1 cellular context compared by ENCODE assay signal in the genomic region with DNA sequence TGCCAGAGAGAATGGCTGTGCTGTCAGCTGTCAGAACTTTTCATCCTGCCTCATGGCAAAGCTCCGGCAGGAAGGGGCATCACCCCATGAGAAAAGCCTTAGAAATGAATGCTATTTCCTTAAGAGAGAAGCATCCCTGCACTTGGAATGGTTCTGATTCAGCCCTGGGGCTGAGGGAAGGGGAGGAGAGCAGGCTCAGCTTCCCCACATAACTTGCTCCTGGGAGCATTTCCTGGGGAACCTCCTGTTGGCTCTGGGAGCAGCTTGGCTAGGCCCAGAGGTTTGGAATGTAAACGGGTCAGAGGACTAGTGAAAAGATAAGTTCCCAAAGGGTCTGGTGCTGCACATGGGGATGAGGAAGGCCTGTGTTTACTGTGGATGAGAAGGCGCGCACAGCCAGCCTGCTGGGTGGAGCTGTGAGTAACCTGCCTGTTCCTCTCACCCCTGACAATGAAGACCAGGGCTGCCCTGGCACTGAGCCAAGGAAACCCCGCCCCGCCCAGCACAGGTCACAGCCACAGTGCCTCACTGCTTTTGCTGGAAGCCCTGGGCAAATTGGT.
TF ChIP-seq lines count a peak whose summit lies in the region.

No MANE protein-coding gene starts in this region.

TF ChIP-seq in GM12878, 131 proteins besides CTCF, POLR2A, EP300 and RAD21 (continued from another document):
- no peak for TF ChIP-seq MLLT1 (IDR thresholded peaks at IDR 0.05)
- TF ChIP-seq KAT2A (conservative IDR thresholded peaks at IDR 0.05; ENCODE audit: control insufficient read depth, low read depth, low read length): no peak
- TF ChIP-seq BMI1 (IDR thresholded peaks at IDR 0.05; ENCODE audit: borderline replicate concordance): no peak
- no peak for TF ChIP-seq ZBTB40 (IDR thresholded peaks at IDR 0.05; ENCODE audit: borderline replicate concordance)
- no peak for TF ChIP-seq ZNF384 (IDR thresholded peaks at IDR 0.05; ENCODE audit: borderline replicate concordance, low read depth, low read length)
- TF ChIP-seq PAX5 (IDR thresholded peaks at IDR 0.05; ENCODE audit: borderline replicate concordance, low read depth, low read length): no peak
- no peak for TF ChIP-seq RCOR1 (conservative IDR thresholded peaks at IDR 0.05; ENCODE audit: low read depth, low read length)
- no peak for TF ChIP-seq RELB (IDR thresholded peaks at IDR 0.05; ENCODE audit: low read depth)
- no peak for TF ChIP-seq TCF12 (IDR thresholded peaks at IDR 0.05; ENCODE audit: low read depth, low read length)
- no peak for TF ChIP-seq RAD51 (IDR thresholded peaks at IDR 0.05)
- TF ChIP-seq SMAD1 (IDR thresholded peaks at IDR 0.05; ENCODE audit: low read depth, partially characterized antibody): peak; percentile 75
- TF ChIP-seq BHLHE40 (IDR thresholded peaks at IDR 0.05; ENCODE audit: borderline replicate concordance in 1 of 2, low read depth in 2 of 2, low read length in 1 of 2): peak in 1 of 2 experiments; percentile 15; a peak in 1 of 4 replicates
- TF ChIP-seq, protein P1, sequence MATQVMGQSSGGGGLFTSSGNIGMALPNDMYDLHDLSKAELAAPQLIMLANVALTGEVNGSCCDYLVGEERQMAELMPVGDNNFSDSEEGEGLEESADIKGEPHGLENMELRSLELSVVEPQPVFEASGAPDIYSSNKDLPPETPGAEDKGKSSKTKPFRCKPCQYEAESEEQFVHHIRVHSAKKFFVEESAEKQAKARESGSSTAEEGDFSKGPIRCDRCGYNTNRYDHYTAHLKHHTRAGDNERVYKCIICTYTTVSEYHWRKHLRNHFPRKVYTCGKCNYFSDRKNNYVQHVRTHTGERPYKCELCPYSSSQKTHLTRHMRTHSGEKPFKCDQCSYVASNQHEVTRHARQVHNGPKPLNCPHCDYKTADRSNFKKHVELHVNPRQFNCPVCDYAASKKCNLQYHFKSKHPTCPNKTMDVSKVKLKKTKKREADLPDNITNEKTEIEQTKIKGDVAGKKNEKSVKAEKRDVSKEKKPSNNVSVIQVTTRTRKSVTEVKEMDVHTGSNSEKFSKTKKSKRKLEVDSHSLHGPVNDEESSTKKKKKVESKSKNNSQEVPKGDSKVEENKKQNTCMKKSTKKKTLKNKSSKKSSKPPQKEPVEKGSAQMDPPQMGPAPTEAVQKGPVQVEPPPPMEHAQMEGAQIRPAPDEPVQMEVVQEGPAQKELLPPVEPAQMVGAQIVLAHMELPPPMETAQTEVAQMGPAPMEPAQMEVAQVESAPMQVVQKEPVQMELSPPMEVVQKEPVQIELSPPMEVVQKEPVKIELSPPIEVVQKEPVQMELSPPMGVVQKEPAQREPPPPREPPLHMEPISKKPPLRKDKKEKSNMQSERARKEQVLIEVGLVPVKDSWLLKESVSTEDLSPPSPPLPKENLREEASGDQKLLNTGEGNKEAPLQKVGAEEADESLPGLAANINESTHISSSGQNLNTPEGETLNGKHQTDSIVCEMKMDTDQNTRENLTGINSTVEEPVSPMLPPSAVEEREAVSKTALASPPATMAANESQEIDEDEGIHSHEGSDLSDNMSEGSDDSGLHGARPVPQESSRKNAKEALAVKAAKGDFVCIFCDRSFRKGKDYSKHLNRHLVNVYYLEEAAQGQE (IDR thresholded peaks at IDR 0.05; ENCODE audit: low read depth, low read length): no peak
